ENCODE assay signal across 1 cellular context in the genomic region with DNA sequence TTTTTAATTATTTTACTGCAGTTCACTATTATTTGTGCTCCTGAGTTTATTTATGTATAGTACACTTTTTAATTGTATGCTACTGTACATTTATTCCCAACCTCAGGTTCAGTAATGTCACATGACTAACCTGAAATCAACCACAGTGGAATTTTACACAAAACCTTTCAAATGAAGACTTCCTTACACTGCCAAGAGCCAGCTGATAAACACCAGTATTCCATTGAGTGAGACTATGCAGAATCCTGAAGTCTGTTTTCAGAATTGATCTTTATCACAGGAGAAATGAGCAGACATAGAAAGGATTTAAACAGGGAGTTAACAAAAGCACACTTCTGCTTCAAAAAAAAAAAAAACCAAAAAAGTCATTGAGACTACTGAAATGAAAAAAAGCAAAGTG.
TF ChIP-seq lines count a peak whose summit lies in the region.

No MANE protein-coding gene starts in this region.

TF ChIP-seq in IMR-90, 13 proteins besides CTCF, POLR2A, EP300 and RAD21 (continued from another document):
- TF ChIP-seq MAFK (IDR thresholded peaks at IDR 0.05; ENCODE audit: low read depth, low read length) (no peak), BHLHE40 (IDR thresholded peaks at IDR 0.05; ENCODE audit: low read depth, low read length) (no peak), CEBPB (IDR thresholded peaks at IDR 0.05; ENCODE audit: low read depth, low read length) (no peak), MAZ (IDR thresholded peaks at IDR 0.05; ENCODE audit: borderline replicate concordance, low read depth, low read length) (no peak)
